8 cellular contexts compared by ENCODE assay signal in the genomic region with DNA sequence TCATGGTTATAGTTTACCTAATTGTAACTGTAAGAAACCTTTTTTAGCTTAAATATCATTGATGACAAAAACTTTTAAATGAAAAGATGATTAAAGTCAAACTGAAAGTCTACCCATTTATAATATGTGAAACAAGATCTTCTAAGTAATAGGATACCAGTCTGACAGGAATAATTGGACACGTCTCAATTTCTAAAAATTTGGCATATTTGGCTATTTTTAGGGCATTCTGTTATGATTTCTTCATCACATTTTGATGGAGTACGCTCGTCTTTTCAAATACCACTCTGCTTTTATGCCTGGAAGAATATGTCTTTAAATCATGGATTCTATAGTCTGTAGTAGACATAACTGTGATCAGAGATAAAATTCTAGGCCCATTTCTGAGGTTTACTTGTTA. TPM values are rescaled to one million over a fixed set of nuclear protein-coding genes. Genes with fewer than 3 reads are reported as not detected.
A peak's percentile ranks its signal among the peaks of the same experiment; 100 is the strongest.
DNase-seq lines count a peak whose midpoint lies in the region; ATAC-seq and TF ChIP-seq lines count a peak whose summit lies in the region.

No MANE protein-coding gene starts in this region.

- H3K36me3 Mint-ChIP-seq in CD14-positive monocyte = no peaks in the 10 kb centered on the region
- H3K36me3 Mint-ChIP-seq in CD4-positive, alpha-beta T cell (ENCODE audit: low read depth) = no peaks in the 10 kb centered on the region

- no peak for ATAC-seq in CD4-positive, alpha-beta T cell (ENCODE audit: poor library complexity)

- H3K36me3 ChIP-seq in cardiac muscle cell (no peaks in the 10 kb centered on the region), tibial artery (no peaks in the 10 kb centered on the region)

- H3K9me3 ChIP-seq in cardiac muscle cell (ENCODE audit: low read depth) (peaks cover 4% of the 10 kb centered on the region), tibial artery (no peaks in the 10 kb centered on the region)
- H3K9me3 ChIP-seq in CD4-positive, alpha-beta T cell (ENCODE audit: control insufficient read depth, low read length) = no peaks in the 10 kb centered on the region

- H3K27me3 ChIP-seq in cardiac muscle cell = no peaks in the 10 kb centered on the region
- H3K27me3 ChIP-seq in tibial artery = no peaks in the 10 kb centered on the region
- no peaks in the 10 kb centered on the region for H3K27me3 ChIP-seq in CD4-positive, alpha-beta T cell (ENCODE audit: control insufficient read depth, insufficient read depth, low read length)

- H3K27ac Mint-ChIP-seq in CD14-positive monocyte = no peak overlapping the region
- no peak overlapping the region for H3K27ac Mint-ChIP-seq in CD4-positive, alpha-beta T cell

- DNase-seq in cardiac muscle cell (ENCODE audit: low read depth in 1 of 2, low spot score in 1 of 2) (peak in 1 of 2 donors; percentile 8), cardiac septum (ENCODE audit: low spot score) (no peak), tibial artery (no peak), CD14-positive monocyte (ENCODE audit: low spot score) (no peak), GM13977 (ENCODE audit: low spot score) (no peak)
- no peak for DNase-seq in CD4-positive, alpha-beta T cell

- peaks cover 0 to 1% (median 0%) of the 10 kb centered on the region in 3 donors for H3K27me3 Mint-ChIP-seq in CD14-positive monocyte (ENCODE audit: low read depth in 3 of 3)
- no peaks in the 10 kb centered on the region for H3K27me3 Mint-ChIP-seq in CD4-positive, alpha-beta T cell

- POLR2A ChIA-PET in CD4-positive, alpha-beta T cell (lab: Charles Lee) = interaction anchor here (1.8 to 2.6 kb wide), 2 partner anchors 528 to 615 kb away, joined by 5 to 49 read pairs; a partner anchor contains a TSS

- H3K4me3 Mint-ChIP-seq in CD14-positive monocyte = no peak overlapping the region
- H3K4me3 Mint-ChIP-seq in CD4-positive, alpha-beta T cell = no peak overlapping the region

- H3K4me1 ChIP-seq in cardiac muscle cell (ENCODE audit: low read depth) = peaks cover 7% of the 10 kb centered on the region
- peaks cover 3 to 18% (median 9%) of the 10 kb centered on the region in 4 donors for H3K4me1 ChIP-seq in tibial artery

- H3K9me3 Mint-ChIP-seq in CD14-positive monocyte = no peaks in the 10 kb centered on the region
- no peaks in the 10 kb centered on the region for H3K9me3 Mint-ChIP-seq in CD4-positive, alpha-beta T cell

- H3K4me1 Mint-ChIP-seq in CD14-positive monocyte = peaks cover 19% of the 10 kb centered on the region
- H3K4me1 Mint-ChIP-seq in CD4-positive, alpha-beta T cell (ENCODE audit: low read depth) = peaks cover 35% of the 10 kb centered on the region

- CTCF ChIA-PET in CD4-positive, alpha-beta T cell (lab: Charles Lee) = interaction anchor here (1.6 kb wide), 1 partner anchor 11 kb away, joined by 5 read pairs; no protein-coding TSS in a partner anchor

- intact Hi-C loops in cardiac septum (cut with DNase I) = loop anchor here (10.0 kb wide), 2 partner anchors 478 to 608 kb away; a partner anchor contains a TSS
- intact Hi-C loops in tibial artery (cut with DNase I; ENCODE audit: low total_unique reads) = loop anchor here (5.0 kb wide), 2 partner anchors 480 to 615 kb away; a partner anchor contains a TSS
- intact Hi-C loops in CD14-positive monocyte (cut with micrococcal nuclease) = loop anchor here (5.0 kb wide), 2 partner anchors 210 to 615 kb away; a partner anchor contains a TSS
- intact Hi-C loops in CD4-positive, alpha-beta T cell (cut with DNase I, micrococcal nuclease) = loop anchor here (5.0 kb wide), 3 partner anchors 60 to 345 kb away; a partner anchor contains a TSS

- no peak for TF ChIP-seq CTCF in cardiac muscle cell (IDR thresholded peaks at IDR 0.05; ENCODE audit: low read depth, low read length)
- TF ChIP-seq CTCF in VCaP (conservative IDR thresholded peaks at IDR 0.05) = no peak
- no peak for TF ChIP-seq CTCF in tibial artery (IDR thresholded peaks at IDR 0.05)
- no peak for TF ChIP-seq CTCF in CD14-positive monocyte (IDR thresholded peaks at IDR 0.05)
- no peak for TF ChIP-seq CTCF in CD4-positive, alpha-beta T cell (IDR thresholded peaks at IDR 0.05)
- TF ChIP-seq CTCF in GM13977 (IDR thresholded peaks at IDR 0.05; ENCODE audit: extremely low read depth, insufficient read depth, missing control alignments) = no peak

- H3K4me3 ChIP-seq in cardiac muscle cell = peak overlapping the region; percentile 73
- H3K4me3 ChIP-seq in iPS-11a (ENCODE audit: low read depth, low read length) = peak overlapping the region; percentile 77
- peak overlapping the region; percentile 71 to 93 for H3K4me3 ChIP-seq in tibial artery

- H3K27ac ChIP-seq in cardiac muscle cell = peak overlapping the region; percentile 94
- peak overlapping the region; percentile 87 for H3K27ac ChIP-seq in VCaP
- peak overlapping the region; percentile 86 to 89 for H3K27ac ChIP-seq in tibial artery
- no peak overlapping the region for H3K27ac ChIP-seq in CD4-positive, alpha-beta T cell (ENCODE audit: low read depth, low read length)

- in situ Hi-C loops in GM13977 (cut with MboI; ENCODE audit: low pct_unique_long_range_greater_than_20kb, low sequenced_read_pairs, unreplicated experiment) = no loop called here

RNA-seq across cellular contexts. Expression of a gene that starts 1.3 kb away (rescaled TPM):
- 11.9 and 24.8 TPM in 2 replicates for total RNA-seq in cardiac muscle cell
- polyA plus RNA-seq in cardiac muscle cell = 30.6 and 32.7 TPM in 2 replicates
- 21.2 TPM for total RNA-seq in cardiac septum
- 10 to 100 TPM in 1 of 2 donors, 1 to 10 TPM in 1; 5.4 to 13.1 TPM for polyA plus RNA-seq in CD14-positive monocyte
- 10 to 100 TPM; 39.7 to 41.4 TPM for total RNA-seq in CD4-positive, alpha-beta T cell

RNA-seq across cellular contexts. Expression of a gene that starts 1.6 kb away (rescaled TPM):
- total RNA-seq in cardiac muscle cell (5.0 and 8.8 TPM in 2 replicates), cardiac septum (1.4 TPM)
- polyA plus RNA-seq in cardiac muscle cell (3.9 and 5.6 TPM in 2 replicates), CD14-positive monocyte (1 to 10 TPM in 1 of 2 donors, under 1 TPM in 1; 0.64 to 3.5 TPM)
- total RNA-seq in CD4-positive, alpha-beta T cell = 1 to 10 TPM; 3.9 to 4.2 TPM
